18 cellular contexts compared by ENCODE assay signal in genomic region chr1:159977364-159978106, GRCh38. TPM values are rescaled to one million over a fixed set of nuclear protein-coding genes. Genes with fewer than 3 reads are reported as not detected.
A peak's percentile ranks its signal among the peaks of the same experiment; 100 is the strongest.
DNase-seq lines count a peak whose midpoint lies in the region; ATAC-seq, FAIRE-seq and TF ChIP-seq lines count a peak whose summit lies in the region.
"Had no signal": no experiment of that assay in that cellular context is flagged by ENCODE, and none has a peak within 500 bp of the region (broad histone marks: within the 10 kb centered on the region; RNA-seq: fewer than 3 reads in every experiment).

No MANE protein-coding gene starts in this region.

- H3K36me3 Mint-ChIP-seq in endodermal cell (ENCODE audit: low read depth) = no peaks in the 10 kb centered on the region
- H3K36me3 Mint-ChIP-seq in osteocyte (ENCODE audit: unreplicated experiment) = no peaks in the 10 kb centered on the region

- no peak overlapping the region for H3K4me3 Mint-ChIP-seq in stimulated activated naive CD8-positive, alpha-beta T cell treated with anti-CD3 and anti-CD28 coated beads, Interleukin-15, amount 100 ng/mL, for 72 hours
- no peak overlapping the region for H3K4me3 Mint-ChIP-seq in endodermal cell
- H3K4me3 Mint-ChIP-seq in osteocyte (ENCODE audit: unreplicated experiment) = no peak overlapping the region
- H3K4me3 Mint-ChIP-seq: CD4-positive, alpha-beta T cell had no signal

- no peaks in the 10 kb centered on the region for H3K4me1 Mint-ChIP-seq in stimulated activated naive CD8-positive, alpha-beta T cell treated with anti-CD3 and anti-CD28 coated beads, Interleukin-15, amount 100 ng/mL, for 72 hours
- H3K4me1 Mint-ChIP-seq in endodermal cell = no peaks in the 10 kb centered on the region
- H3K4me1 Mint-ChIP-seq in osteocyte (ENCODE audit: unreplicated experiment) = no peaks in the 10 kb centered on the region

- no peak overlapping the region for H3K27ac Mint-ChIP-seq in stimulated activated naive CD8-positive, alpha-beta T cell treated with anti-CD3 and anti-CD28 coated beads, Interleukin-15, amount 100 ng/mL, for 72 hours
- no peak overlapping the region for H3K27ac Mint-ChIP-seq in endodermal cell
- no peak overlapping the region for H3K27ac Mint-ChIP-seq in osteocyte (ENCODE audit: unreplicated experiment)
- H3K27ac Mint-ChIP-seq: CD4-positive, alpha-beta T cell had no signal

- DNase-seq in stimulated activated naive CD8-positive, alpha-beta T cell treated with anti-CD3 and anti-CD28 coated beads, Interleukin-15, amount 100 ng/mL, for 72 hours = no peak
- DNase-seq in stimulated activated naive CD8-positive, alpha-beta T cell treated with anti-CD3 and anti-CD28 coated beads, Interleukin-15, Interleukin-2, amounts not matched to agents 100 U/mL and 50 U/mL, for 24 hours = no peak
- DNase-seq in endodermal cell (peak; percentile 28), osteocyte (ENCODE audit: extremely low spot score, unreplicated experiment) (peak; percentile 48), KBM-7 (no peak), HTR-8/SVneo (ENCODE audit: insufficient read length, low spot score) (no peak), dorsolateral prefrontal cortex (no peak)
- DNase-seq: ACHN; Calu3; CD4-positive, alpha-beta T cell; DMS 273 treated with DMSO at 0.1 percent for 48 hours; H7 had no signal

- H3K9ac ChIP-seq in endodermal cell (ENCODE audit: extremely low read depth, low read length, poor library complexity, severe bottlenecking) = no peak overlapping the region
- H3K9ac ChIP-seq: BLaER1 treated with 17β-estradiol and CSF1 and Interleukin-3, amounts not matched to agents 10 nM and 100 nM had no signal

- no peaks in the 10 kb centered on the region for H3K4me1 ChIP-seq in endodermal cell (ENCODE audit: control insufficient read depth, insufficient read depth, low read length)
- H3K4me1 ChIP-seq: BLaER1 treated with 17β-estradiol and CSF1 and Interleukin-3, amounts not matched to agents 10 nM and 100 nM had no signal

- H3K27me3 ChIP-seq in endodermal cell (ENCODE audit: control insufficient read depth, insufficient read depth, low read length, poor library complexity, severe bottlenecking) = peaks cover 46% of the 10 kb centered on the region
- H3K27me3 ChIP-seq in dorsolateral prefrontal cortex = peaks cover 0 to 16% (median 0%) of the 10 kb centered on the region in 45 donors
- H3K27me3 ChIP-seq: BLaER1 treated with 17β-estradiol and CSF1 and Interleukin-3, amounts not matched to agents 10 nM and 100 nM had no signal

- H3K9me3 Mint-ChIP-seq in stimulated activated naive CD8-positive, alpha-beta T cell treated with anti-CD3 and anti-CD28 coated beads, Interleukin-15, amount 100 ng/mL, for 72 hours = no peaks in the 10 kb centered on the region
- H3K9me3 Mint-ChIP-seq in endodermal cell = no peaks in the 10 kb centered on the region
- H3K9me3 Mint-ChIP-seq in osteocyte (ENCODE audit: unreplicated experiment) = no peaks in the 10 kb centered on the region
- H3K9me3 Mint-ChIP-seq: CD4-positive, alpha-beta T cell had no signal

- H3K27ac ChIP-seq in endodermal cell (ENCODE audit: low read depth, low read length) (no peak overlapping the region), dorsolateral prefrontal cortex (no peak overlapping the region)
- H3K27ac ChIP-seq: BLaER1 treated with 17β-estradiol and CSF1 and Interleukin-3, amounts not matched to agents 10 nM and 100 nM had no signal

- no peak overlapping the region for H3K4me3 ChIP-seq in endodermal cell (ENCODE audit: low read length)
- H3K4me3 ChIP-seq in dorsolateral prefrontal cortex = no peak overlapping the region
- H3K4me3 ChIP-seq: BLaER1 treated with 17β-estradiol and CSF1 and Interleukin-3, amounts not matched to agents 10 nM and 100 nM; GM12878 had no signal

- peaks cover 40% of the 10 kb centered on the region for H3K27me3 Mint-ChIP-seq in stimulated activated naive CD8-positive, alpha-beta T cell treated with anti-CD3 and anti-CD28 coated beads, Interleukin-15, amount 100 ng/mL, for 72 hours
- H3K27me3 Mint-ChIP-seq in endodermal cell (ENCODE audit: insufficient read depth) (peaks cover 32% of the 10 kb centered on the region), osteocyte (ENCODE audit: unreplicated experiment) (peaks cover 41% of the 10 kb centered on the region)

- WGBS in endodermal cell (ENCODE audit: insufficient coverage in 1 of 2, insufficient read length in 1 of 2), 2 experiments = 91 to 96% methylated on average over 6 of the region's 6 CpGs

- in situ Hi-C loops in KBM-7 (cut with MboI; ENCODE audit: low pct_unique_long_range_greater_than_20kb, low sequenced_read_pairs) = no loop called here

- ATAC-seq in stimulated activated naive CD8-positive, alpha-beta T cell treated with anti-CD3 and anti-CD28 coated beads, Interleukin-15, amount 100 ng/mL, for 72 hours = peak; percentile 31
- ATAC-seq in stimulated activated naive CD8-positive, alpha-beta T cell treated with anti-CD3 and anti-CD28 coated beads, Interleukin-15, Interleukin-2, amounts not matched to agents 100 U/mL and 50 U/mL, for 24 hours = no peak
- ATAC-seq: GM12878 had no signal

- no peaks in the 10 kb centered on the region for H3K9me3 ChIP-seq in endodermal cell (ENCODE audit: control insufficient read depth, low read length)
- H3K9me3 ChIP-seq: BLaER1 treated with 17β-estradiol and CSF1 and Interleukin-3, amounts not matched to agents 10 nM and 100 nM had no signal

- no peak for FAIRE-seq in HTR-8/SVneo (lab: Jason Lieb, UNC)
- FAIRE-seq: GM12878, GM18507 had no signal

- intact Hi-C loops in dorsolateral prefrontal cortex (cut with DNase I) = no loop called here

- H3K36me3 ChIP-seq in endodermal cell (ENCODE audit: control insufficient read depth, insufficient read depth, low read length) = no peaks in the 10 kb centered on the region
- H3K36me3 ChIP-seq: BLaER1 treated with 17β-estradiol and CSF1 and Interleukin-3, amounts not matched to agents 10 nM and 100 nM had no signal

- TF ChIP-seq CTCF in endodermal cell (conservative IDR thresholded peaks at IDR 0.05) = no peak
- no peak for TF ChIP-seq CTCF in osteocyte (IDR thresholded peaks at IDR 0.05)
- no peak for TF ChIP-seq CTCF in dorsolateral prefrontal cortex (IDR thresholded peaks at IDR 0.05 in 54 of 56, conservative IDR thresholded peaks at IDR 0.05 in 2 of 56; ENCODE audit: low read depth in 1 of 56, partially characterized antibody in 56 of 56)

RNA-seq across cellular contexts. Expression of gene SLAMF9, which starts 23.5 kb away (rescaled TPM):
- not detected for total RNA-seq in endodermal cell
- not detected for polyA plus RNA-seq in endodermal cell (2013, experiment 1 of 2)
- polyA plus RNA-seq in endodermal cell (2013, experiment 2 of 2) = not detected
- not detected in 2 replicates for total RNA-seq in osteocyte
- under 1 TPM in 7 of 120 experiments, not detected in 113; 0.57 to 0.99 (median 0.78) TPM for total RNA-seq in dorsolateral prefrontal cortex
- total RNA-seq: A172; Calu3; CD4-positive, alpha-beta T cell; Daoy; G401; GM12878; H7 had no signal
- polyA plus RNA-seq: GM12878 had no signal

RNA-seq across cellular contexts. Expression of gene IGSF9, which starts 32.1 kb away (rescaled TPM):
- total RNA-seq in endodermal cell (1 to 10 TPM; 7.5 to 9.2 TPM), osteocyte (not detected in 2 replicates), dorsolateral prefrontal cortex (under 1 TPM in 90 of 120 experiments, not detected in 30; 0.11 to 0.95 (median 0.25) TPM)
- 34.7 TPM for polyA plus RNA-seq in endodermal cell (2013, experiment 1 of 2)
- polyA plus RNA-seq in endodermal cell (2013, experiment 2 of 2) = 30.4 TPM
- total RNA-seq: CD4-positive, alpha-beta T cell; G401; GM12878 had no signal

RNA-seq across cellular contexts. Expression of gene TAGLN2, which starts 52.2 kb away (rescaled TPM):
- total RNA-seq in endodermal cell = 100 to 1,000 TPM; 136 to 221 TPM
- polyA plus RNA-seq in endodermal cell (2013, experiment 1 of 2) = 141 TPM
- polyA plus RNA-seq in endodermal cell (2013, experiment 2 of 2) = 179 TPM
- total RNA-seq in osteocyte = 161 and 169 TPM in 2 replicates
- total RNA-seq in dorsolateral prefrontal cortex = 10 to 100 TPM; 21.2 to 87.9 (median 41.1) TPM

RNA-seq across cellular contexts. Expression of gene PIGM, which starts 54.3 kb away (rescaled TPM):
- total RNA-seq in endodermal cell (1 to 10 TPM; 4.6 to 5.2 TPM), osteocyte (7.6 and 7.7 TPM in 2 replicates), dorsolateral prefrontal cortex (10 to 100 TPM in 7 of 120 experiments, 1 to 10 TPM in 113; 4.7 to 13.1 (median 7.1) TPM)
- polyA plus RNA-seq in endodermal cell (2013, experiment 1 of 2) = 6.7 TPM
- polyA plus RNA-seq in endodermal cell (2013, experiment 2 of 2) = 5.5 TPM

Comparison
In these comparisons a context has a peak if more than half of its experiments do, and no peak if none do; other contexts are left out.
1. DNase-seq: peak in endodermal cell (single experiment) and osteocyte (single experiment); none in stimulated activated naive CD8-positive, alpha-beta T cell treated with anti-CD3 and anti-CD28 coated beads, Interleukin-15, amount 100 ng/mL, for 72 hours (0 of 2), stimulated activated naive CD8-positive, alpha-beta T cell treated with anti-CD3 and anti-CD28 coated beads, Interleukin-15, Interleukin-2, amounts not matched to agents 100 U/mL and 50 U/mL, for 24 hours (single experiment), KBM-7 (single experiment), HTR-8/SVneo (single experiment) and dorsolateral prefrontal cortex (0 of 10).